In genomic region chr1:155873860-155874259, GRCh38 we compare ENCODE assay signal across 12 cellular contexts. TPM values are rescaled to one million over a fixed set of nuclear protein-coding genes. Genes with fewer than 3 reads are reported as not detected.
DNase-seq lines count a peak whose midpoint lies in the region; ATAC-seq and TF ChIP-seq lines count a peak whose summit lies in the region.
"Had no signal": no experiment of that assay in that cellular context is flagged by ENCODE, and none has a peak within 500 bp of the region (broad histone marks: within the 10 kb centered on the region; RNA-seq: fewer than 3 reads in every experiment).

No MANE protein-coding gene starts in this region.

- H3K27ac Mint-ChIP-seq in CD4-positive, alpha-beta memory T cell, result peak overlapping the region in 1 of 7 donors; percentile 77

- peaks cover 0 to 19% of the 10 kb centered on the region in 2 donors for H3K36me3 Mint-ChIP-seq in CD4-positive, alpha-beta memory T cell

- CTCF ChIA-PET in CD4-positive, alpha-beta memory T cell (lab: Charles Lee; ENCODE audit: partially characterized antibody), result no interaction called here

- no peak overlapping the region for H3K4me3 ChIP-seq in HFF-Myc (replicated peaks; ENCODE audit: low read depth, low read length)
- no peak overlapping the region for H3K4me3 ChIP-seq in colonic mucosa
- no peak overlapping the region for H3K4me3 ChIP-seq in CD4-positive, alpha-beta memory T cell (ENCODE audit: low read length in 2 of 2)

- POLR2A ChIA-PET in CD4-positive, alpha-beta memory T cell (lab: Charles Lee; ENCODE audit: partially characterized antibody), result no interaction called here

- DNase-seq in HFF-Myc (ENCODE audit: extremely low read depth, low read depth) (peak; percentile 38), NCI-H2227 (lab: John Stamatoyannopoulos, UW; ENCODE audit: unreplicated experiment) (peak; percentile 89), colonic mucosa (peak; percentile 35), omental fat pad (ENCODE audit: low spot score) (no peak), epidermal melanocyte (ENCODE audit: insufficient read length, low spot score) (no peak), head of caudate nucleus (no peak)
- DNase-seq in activated CD4-positive, alpha-beta T cell treated with anti-CD3 and anti-CD28 coated beads for 48 hours, result no peak
- DNase-seq in CD4-positive, alpha-beta memory T cell, result no peak
- DNase-seq: amniotic stem cell; CD8-positive, alpha-beta memory T cell; mesendoderm; stimulated activated CD4-positive, alpha-beta T cell treated with anti-CD3 and anti-CD28 coated beads, Interleukin-12 subunit alpha, Interleukin-12 subunit beta, amount 100 ng/mL, for 4 hours had no signal

- H3K9me3 Mint-ChIP-seq in CD4-positive, alpha-beta memory T cell, result no peaks in the 10 kb centered on the region
- H3K9me3 Mint-ChIP-seq: CD8-positive, alpha-beta memory T cell had no signal

- H3K4me1 Mint-ChIP-seq in CD4-positive, alpha-beta memory T cell, result peaks cover 0 to 1% (median 0%) of the 10 kb centered on the region in 4 donors

- H3K9me3 ChIP-seq in colonic mucosa, result no peaks in the 10 kb centered on the region
- H3K9me3 ChIP-seq in CD4-positive, alpha-beta memory T cell (ENCODE audit: control insufficient read depth in 1 of 2, low read length in 2 of 2), result no peaks in the 10 kb centered on the region

- H3K4me1 ChIP-seq in colonic mucosa, result no peaks in the 10 kb centered on the region
- H3K4me1 ChIP-seq in CD4-positive, alpha-beta memory T cell (ENCODE audit: insufficient read depth, low read length), result no peaks in the 10 kb centered on the region

- TF ChIP-seq CTCF in HFF-Myc (IDR thresholded peaks at IDR 0.05; ENCODE audit: low read depth, low read length, missing control alignments) (no peak), colonic mucosa (IDR thresholded peaks at IDR 0.05) (no peak), omental fat pad (IDR thresholded peaks at IDR 0.05) (no peak)

- ATAC-seq in omental fat pad (ENCODE audit: low FRiP score), result peak; percentile 86

- no peaks in the 10 kb centered on the region for H3K36me3 ChIP-seq in colonic mucosa
- peaks cover 3% of the 10 kb centered on the region for H3K36me3 ChIP-seq in CD4-positive, alpha-beta memory T cell (ENCODE audit: insufficient read depth, low read length)

- intact Hi-C loops in colonic mucosa (cut with DNase I) (no loop called here), head of caudate nucleus (cut with DNase I) (loop anchor here (5.0 kb wide), 1 partner anchor 38 kb away; the partner anchor contains the start of gene RIT1)
- intact Hi-C loops in CD4-positive, alpha-beta memory T cell (cut with micrococcal nuclease), result no loop called here

- no peak overlapping the region for H3K9ac ChIP-seq in colonic mucosa (ENCODE audit: low read depth in 2 of 2, low read length in 2 of 2)

- no peak overlapping the region for H3K4me3 Mint-ChIP-seq in CD4-positive, alpha-beta memory T cell
- H3K4me3 Mint-ChIP-seq: CD8-positive, alpha-beta memory T cell had no signal

- no peaks in the 10 kb centered on the region for H3K27me3 ChIP-seq in colonic mucosa
- H3K27me3 ChIP-seq in CD4-positive, alpha-beta memory T cell (ENCODE audit: insufficient read depth, low read length), result no peaks in the 10 kb centered on the region

- H3K27ac ChIP-seq in colonic mucosa, result no peak overlapping the region
- H3K27ac ChIP-seq in CD4-positive, alpha-beta memory T cell (ENCODE audit: low read depth, low read length), result no peak overlapping the region

- H3K27me3 Mint-ChIP-seq in CD4-positive, alpha-beta memory T cell, result no peaks in the 10 kb centered on the region
- H3K27me3 Mint-ChIP-seq: CD8-positive, alpha-beta memory T cell had no signal

RNA-seq across cellular contexts. Expression of gene SYT11, which starts 14.5 kb away (rescaled TPM):
- total RNA-seq in colonic mucosa (1 to 10 TPM; 1.2 to 4.6 TPM), omental fat pad (10 to 100 TPM in 1 of 4 donors, 1 to 10 TPM in 3; 4.2 to 11.2 (median 6.2) TPM)
- total RNA-seq in CD4-positive, alpha-beta memory T cell, result 10 to 100 TPM; 17.7 to 18.2 TPM
- 10 to 100 TPM; 10.7 to 15.8 TPM for polyA plus RNA-seq in CD4-positive, alpha-beta memory T cell

RNA-seq across cellular contexts. Expression of gene GON4L, which starts 16.8 kb away (rescaled TPM):
- total RNA-seq in colonic mucosa, result 10 to 100 TPM; 33.3 to 34.7 TPM
- total RNA-seq in omental fat pad, result 10 to 100 TPM; 21.5 to 52.0 (median 37.9) TPM
- 100 to 1,000 TPM; 118 to 134 TPM for total RNA-seq in CD4-positive, alpha-beta memory T cell
- 10 to 100 TPM in 1 of 2 donors, 1 to 10 TPM in 1; 9.3 to 51.0 TPM for polyA plus RNA-seq in CD4-positive, alpha-beta memory T cell

RNA-seq across cellular contexts. Expression of gene RIT1, which starts 37.3 kb away (rescaled TPM):
- 10 to 100 TPM; 14.6 to 51.7 TPM for total RNA-seq in colonic mucosa
- 10 to 100 TPM; 27.1 to 38.5 (median 32.9) TPM for total RNA-seq in omental fat pad
- total RNA-seq in CD4-positive, alpha-beta memory T cell, result 10 to 100 TPM; 45.0 to 48.0 TPM
- polyA plus RNA-seq in CD4-positive, alpha-beta memory T cell, result 10 to 100 TPM; 14.1 to 20.4 TPM

Comparison
In these comparisons a context has a peak if more than half of its experiments do, and no peak if none do; other contexts are left out.
1. DNase-seq: peak in HFF-Myc (single experiment), NCI-H2227 (single experiment) and colonic mucosa (single experiment); none in omental fat pad (single experiment), epidermal melanocyte (single experiment), head of caudate nucleus (0 of 42), activated CD4-positive, alpha-beta T cell treated with anti-CD3 and anti-CD28 coated beads for 48 hours (single experiment) and CD4-positive, alpha-beta memory T cell (0 of 5).